Comparison of ENCODE assay signal across 1 cellular context in the genomic region with DNA sequence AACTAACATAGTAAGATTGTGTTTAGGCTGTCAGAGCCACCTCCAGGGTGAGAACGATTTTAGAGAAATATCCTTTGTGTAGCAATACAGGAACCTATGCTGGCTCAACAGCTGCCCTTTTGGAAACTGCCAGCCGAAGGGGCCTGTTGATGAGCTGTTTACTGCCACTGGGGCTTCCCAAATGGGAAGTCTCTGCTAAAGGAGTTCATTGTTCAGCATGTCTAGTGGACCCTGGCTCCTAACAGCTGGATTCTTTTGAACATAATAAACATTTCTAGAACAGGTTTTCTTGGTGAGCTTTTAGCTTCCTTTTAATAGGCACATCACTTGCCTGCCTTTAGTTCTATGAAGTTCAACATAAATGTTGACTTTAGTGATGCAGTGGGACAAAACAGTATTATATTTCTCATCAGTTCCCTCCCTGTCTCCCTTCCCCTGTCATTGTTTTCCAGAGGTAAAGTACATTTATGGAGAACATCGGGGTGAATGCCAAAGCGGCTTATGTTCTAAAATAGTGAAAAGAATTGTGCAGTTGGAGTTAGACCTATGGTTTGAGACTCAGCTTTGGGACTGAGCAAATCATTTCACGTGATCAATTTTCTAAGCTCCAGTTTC.
TF ChIP-seq lines count a peak whose summit lies in the region.

No MANE protein-coding gene starts in this region.

TF ChIP-seq in HepG2, 621 proteins besides CTCF, POLR2A, EP300 and RAD21 (continued from another document and continues in another):
- TF ChIP-seq, protein P1, sequence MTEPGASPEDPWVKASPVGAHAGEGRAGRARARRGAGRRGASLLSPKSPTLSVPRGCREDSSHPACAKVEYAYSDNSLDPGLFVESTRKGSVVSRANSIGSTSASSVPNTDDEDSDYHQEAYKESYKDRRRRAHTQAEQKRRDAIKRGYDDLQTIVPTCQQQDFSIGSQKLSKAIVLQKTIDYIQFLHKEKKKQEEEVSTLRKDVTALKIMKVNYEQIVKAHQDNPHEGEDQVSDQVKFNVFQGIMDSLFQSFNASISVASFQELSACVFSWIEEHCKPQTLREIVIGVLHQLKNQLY (CRISPR knock-in tag; IDR thresholded peaks at IDR 0.05) = no peak
- no peak for TF ChIP-seq CEBPZ (IDR thresholded peaks at IDR 0.05; ENCODE audit: low read length)
- TF ChIP-seq ZNF564 (CRISPR knock-in tag; IDR thresholded peaks at IDR 0.05) = no peak
- TF ChIP-seq ZNF17 (CRISPR knock-in tag; IDR thresholded peaks at IDR 0.05) = no peak
- TF ChIP-seq NFIB (CRISPR knock-in tag; IDR thresholded peaks at IDR 0.05; ENCODE audit: borderline replicate concordance) = no peak
- no peak for TF ChIP-seq GLI4 (CRISPR knock-in tag; IDR thresholded peaks at IDR 0.05; ENCODE audit: borderline replicate concordance)
- no peak for TF ChIP-seq ZNF44 (CRISPR knock-in tag; IDR thresholded peaks at IDR 0.05)
- no peak for TF ChIP-seq MYNN (CRISPR knock-in tag; IDR thresholded peaks at IDR 0.05; ENCODE audit: low read depth)
- TF ChIP-seq SKIL (CRISPR knock-in tag; IDR thresholded peaks at IDR 0.05; ENCODE audit: borderline replicate concordance) = no peak
- TF ChIP-seq REXO4 (CRISPR knock-in tag; IDR thresholded peaks at IDR 0.05; ENCODE audit: borderline replicate concordance) = no peak
- no peak for TF ChIP-seq ZSCAN22 (CRISPR knock-in tag; IDR thresholded peaks at IDR 0.05)
- TF ChIP-seq ZNF318 (CRISPR knock-in tag; IDR thresholded peaks at IDR 0.05) = no peak
- TF ChIP-seq ZNF251 (CRISPR knock-in tag; IDR thresholded peaks at IDR 0.05) = no peak
- no peak for TF ChIP-seq TP53 (CRISPR knock-in tag; conservative IDR thresholded peaks at IDR 0.05)
- TF ChIP-seq BCL3 (CRISPR knock-in tag; IDR thresholded peaks at IDR 0.05) = no peak
- no peak for TF ChIP-seq KDM3A (CRISPR knock-in tag; IDR thresholded peaks at IDR 0.05; ENCODE audit: low read depth)
- TF ChIP-seq ZNF75D (CRISPR knock-in tag; IDR thresholded peaks at IDR 0.05; ENCODE audit: borderline replicate concordance) = no peak
- TF ChIP-seq CENPBD1 (CRISPR knock-in tag; IDR thresholded peaks at IDR 0.05; ENCODE audit: borderline replicate concordance, low read depth) = no peak
- TF ChIP-seq BHLHE40 (IDR thresholded peaks at IDR 0.05; ENCODE audit: low read length) = no peak
- TF ChIP-seq ZBTB7B (CRISPR knock-in tag; IDR thresholded peaks at IDR 0.05) = 0 out of 2 replicates have a peak, but pooled peaks have one; percentile 28
- no peak for TF ChIP-seq ZMYM4 (CRISPR knock-in tag; IDR thresholded peaks at IDR 0.05)
- TF ChIP-seq ZMAT5 (CRISPR knock-in tag; IDR thresholded peaks at IDR 0.05; ENCODE audit: borderline replicate concordance, low read depth) = no peak
- TF ChIP-seq XRCC5 (optimal IDR thresholded peaks at IDR 0.05; ENCODE audit: low read length) = peak; percentile 16
- no peak for TF ChIP-seq TCF7L2 (IDR thresholded peaks at IDR 0.05; ENCODE audit: low read depth, low read length)
- TF ChIP-seq IKZF1 (IDR thresholded peaks at IDR 0.05) = no peak
- no peak; the same call in 1 of the 2 replicates for TF ChIP-seq ZSCAN20 (CRISPR knock-in tag; IDR thresholded peaks at IDR 0.05; ENCODE audit: borderline replicate concordance)
- no peak for TF ChIP-seq HNF1A (IDR thresholded peaks at IDR 0.05; ENCODE audit: low read depth)
- no peak for TF ChIP-seq HNF1A (CRISPR knock-in tag; IDR thresholded peaks at IDR 0.05; ENCODE audit: borderline replicate concordance)
- TF ChIP-seq SMARCC2 (IDR thresholded peaks at IDR 0.05) = no peak
- no peak; the same call in 1 of the 2 replicates for TF ChIP-seq SP4 (CRISPR knock-in tag; IDR thresholded peaks at IDR 0.05)
- TF ChIP-seq ZNF331 (CRISPR knock-in tag; IDR thresholded peaks at IDR 0.05) = no peak; the same call in 1 of the 2 replicates
- TF ChIP-seq, protein P2, sequence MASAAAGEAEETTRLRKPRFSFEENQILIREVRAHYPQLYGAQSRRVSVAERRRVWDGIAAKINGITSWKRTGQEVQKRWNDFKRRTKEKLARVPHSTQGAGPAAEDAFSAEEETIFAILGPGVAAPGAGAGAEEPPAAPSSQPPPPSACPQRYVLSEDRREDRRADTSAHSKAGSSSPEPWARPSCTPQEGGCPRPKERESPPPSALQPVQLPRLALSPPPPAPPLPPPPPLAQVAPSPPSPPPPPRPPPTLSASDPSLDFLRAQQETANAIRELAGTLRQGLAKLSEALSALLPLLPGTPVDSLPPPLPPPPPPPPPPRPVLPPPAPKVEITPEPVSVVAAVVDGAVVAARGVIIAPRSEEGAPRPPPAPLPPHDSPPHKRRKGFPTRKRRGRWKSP (CRISPR knock-in tag; IDR thresholded peaks at IDR 0.05) = no peak
- TF ChIP-seq ISX (CRISPR knock-in tag; conservative IDR thresholded peaks at IDR 0.05) = no peak
- no peak for TF ChIP-seq ZNF775 (CRISPR knock-in tag; IDR thresholded peaks at IDR 0.05; ENCODE audit: borderline replicate concordance)
- TF ChIP-seq GATA4 (IDR thresholded peaks at IDR 0.05; ENCODE audit: borderline replicate concordance, low read depth) = no peak
